19 cellular contexts compared by ENCODE assay signal in the genomic region with DNA sequence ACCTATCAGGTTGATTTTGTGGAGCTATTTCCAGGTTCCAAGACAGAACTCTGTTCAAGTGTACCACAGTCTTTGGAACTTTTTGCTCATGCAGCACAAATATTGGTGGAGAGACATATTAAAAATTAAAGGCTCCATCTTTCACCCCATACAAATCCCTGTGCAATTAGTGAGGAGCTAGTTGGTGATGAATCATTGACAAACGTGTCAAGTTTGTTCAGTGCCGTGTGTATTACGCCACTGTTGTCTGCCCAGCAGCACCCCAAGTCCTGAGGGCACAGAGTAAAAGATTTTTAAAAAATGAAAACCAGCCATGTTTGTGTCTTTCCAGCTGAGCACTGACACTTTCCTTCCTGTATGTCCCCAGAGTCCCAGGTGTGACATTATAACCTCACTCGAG. TPM values are rescaled to one million over a fixed set of nuclear protein-coding genes. Genes with fewer than 3 reads are reported as not detected.
DNase-seq lines count a peak whose midpoint lies in the region; ATAC-seq, FAIRE-seq and TF ChIP-seq lines count a peak whose summit lies in the region.
"Had no signal": no experiment of that assay in that cellular context is flagged by ENCODE, and none has a peak within 500 bp of the region (broad histone marks: within the 10 kb centered on the region; RNA-seq: fewer than 3 reads in every experiment).

No MANE protein-coding gene starts in this region.

- H3K27ac Mint-ChIP-seq in MCF 10A (ENCODE audit: low read depth, unreplicated experiment) (no peak overlapping the region), mesothelial cell of epicardium (peak overlapping the region; percentile 67)
- H3K27ac Mint-ChIP-seq: CD8-positive, alpha-beta T cell; GM23338; HFFc6; IgD-negative memory B cell had no signal

- H3K9me3 Mint-ChIP-seq in MCF 10A (ENCODE audit: unreplicated experiment) (no peaks in the 10 kb centered on the region), mesothelial cell of epicardium (no peaks in the 10 kb centered on the region)
- H3K9me3 Mint-ChIP-seq: CD8-positive, alpha-beta T cell; GM23338; HFFc6; IgD-negative memory B cell had no signal

- POLR2A ChIA-PET in MCF 10A (lab: Yijun Ruan, JAX): interaction anchor here (0.7 to 2.4 kb wide), 6 partner anchors 9 to 343 kb away, joined by 3 to 23 read pairs (median 7); partner anchors contain the start of genes ATOH8 and PTCD3

- no peak overlapping the region for H3K27ac ChIP-seq in mammary epithelial cell (ENCODE audit: insufficient read depth, low read depth, low read length)
- H3K27ac ChIP-seq in substantia nigra (ENCODE audit: low read depth, low read length, poor library complexity, severe bottlenecking): no peak overlapping the region
- H3K27ac ChIP-seq: 22Rv1; BLaER1 treated with 17β-estradiol and CSF1 and Interleukin-3, amounts not matched to agents 10 nM and 100 nM had no signal

- BruUV-seq in MCF 10A (replicated peaks; lab: Mats Ljungman, UMichigan): no TSS peak
- BruUV-seq in mammary epithelial cell (replicated peaks; lab: Mats Ljungman, UMichigan): no TSS peak

- no peak for FAIRE-seq in bronchial epithelial cell (lab: Jason Lieb, UNC)
- FAIRE-seq: GM19239 had no signal

- no peaks in the 10 kb centered on the region for H4K20me1 ChIP-seq in mammary epithelial cell (ENCODE audit: insufficient read depth, low read length)

- no peaks in the 10 kb centered on the region for H3K4me1 ChIP-seq in mammary epithelial cell (ENCODE audit: insufficient read depth, low read length)

- H3K4me1 Mint-ChIP-seq in MCF 10A (ENCODE audit: insufficient read depth, unreplicated experiment) (peaks cover 12% of the 10 kb centered on the region), mesothelial cell of epicardium (peaks cover 41% of the 10 kb centered on the region)

- H3K36me3 ChIP-seq in mammary epithelial cell (ENCODE audit: insufficient read depth, low read length) (no peaks in the 10 kb centered on the region), bronchial epithelial cell (ENCODE audit: control insufficient read depth, insufficient read depth, low read length) (no peaks in the 10 kb centered on the region)
- H3K36me3 ChIP-seq: BLaER1 treated with 17β-estradiol and CSF1 and Interleukin-3, amounts not matched to agents 10 nM and 100 nM had no signal

- no peak for ATAC-seq in GM21619 (IDR thresholded peaks at IDR 0.05; ENCODE audit: unreplicated experiment)
- ATAC-seq: CD8-positive, alpha-beta T cell; GM23338; HCT116 had no signal

- H3K4me3 ChIP-seq in mammary epithelial cell (replicated peaks in 1 of 3; ENCODE audit: insufficient read depth in 1 of 3, low read depth in 2 of 3, low read length in 3 of 3) (no peak overlapping the region), bronchial epithelial cell (ENCODE audit: low read depth, low read length) (no peak overlapping the region)
- H3K4me3 ChIP-seq: BLaER1 treated with 17β-estradiol and CSF1 and Interleukin-3, amounts not matched to agents 10 nM and 100 nM; GM23338 had no signal

- no peak overlapping the region for H3K4me3 Mint-ChIP-seq in MCF 10A (ENCODE audit: unreplicated experiment)
- no peak overlapping the region for H3K4me3 Mint-ChIP-seq in mesothelial cell of epicardium
- H3K4me3 Mint-ChIP-seq: CD8-positive, alpha-beta T cell; GM23338; HFFc6 had no signal

- peak; percentile 33 for DNase-seq in MCF 10A (ENCODE audit: unreplicated experiment)
- DNase-seq in mammary epithelial cell: no peak
- peak; percentile 63 for DNase-seq in bronchial epithelial cell (ENCODE audit: low read depth)
- DNase-seq in mesothelial cell of epicardium (ENCODE audit: low spot score in 2 of 2, unreplicated experiment in 2 of 2): no peak
- DNase-seq in substantia nigra (lab: John Stamatoyannopoulos, UW): no peak
- no peak for DNase-seq in erythroblast (lab: John Stamatoyannopoulos, UW)
- no peak for DNase-seq in NOMO-1 treated with DMSO at 0.1 percent for 48 hours (lab: John Stamatoyannopoulos, UW; ENCODE audit: unreplicated experiment)
- DNase-seq: Calu3; CD8-positive, alpha-beta T cell; GF-D8; H7; HFFc6 had no signal

- CTCF ChIA-PET in MCF 10A (lab: Yijun Ruan, JAX): interaction anchor here (1.0 to 3.5 kb wide), 6 partner anchors 8 to 83 kb away, joined by 3 to 32 read pairs (median 5); no protein-coding TSS in a partner anchor
- CTCF ChIA-PET in mammary epithelial cell (lab: Charles Lee; ENCODE audit: low non-redundant PET): interaction anchor here (0.7 kb wide), 1 partner anchor 35 kb away, joined by 8 read pairs; no protein-coding TSS in a partner anchor

- no peaks in the 10 kb centered on the region for H3K79me2 ChIP-seq in mammary epithelial cell (ENCODE audit: insufficient read depth, low read length)

- peaks cover 31% of the 10 kb centered on the region for H3K27me3 ChIP-seq in mammary epithelial cell (ENCODE audit: insufficient read depth, low read length)
- H3K27me3 ChIP-seq in bronchial epithelial cell (ENCODE audit: control insufficient read depth, insufficient read depth, low read length): peaks cover 45% of the 10 kb centered on the region

- WGBS in mammary epithelial cell (ENCODE audit: low coverage, missing lambda C conversion rate): 32% methylated on average over 4 of the region's 4 CpGs

- intact Hi-C loops in MCF 10A (cut with micrococcal nuclease) (no loop called here), mammary epithelial cell (cut with micrococcal nuclease) (no loop called here)

- H3K36me3 Mint-ChIP-seq in MCF 10A (ENCODE audit: insufficient read depth, unreplicated experiment) (no peaks in the 10 kb centered on the region), mesothelial cell of epicardium (no peaks in the 10 kb centered on the region)
- H3K36me3 Mint-ChIP-seq: CD8-positive, alpha-beta T cell had no signal

- TF ChIP-seq CTCF in MCF 10A (IDR thresholded peaks at IDR 0.05; ENCODE audit: unreplicated experiment) (no peak), mammary epithelial cell (conservative IDR thresholded peaks at IDR 0.05 in 1 of 2, IDR thresholded peaks at IDR 0.05 in 1 of 2; ENCODE audit: extremely low read depth in 1 of 2, insufficient read depth in 1 of 2, low read depth in 1 of 2, low read length in 2 of 2) (no peak), bronchial epithelial cell (IDR thresholded peaks at IDR 0.05; ENCODE audit: insufficient read depth, low read length, severe bottlenecking) (no peak), mesothelial cell of epicardium (IDR thresholded peaks at IDR 0.05; ENCODE audit: unreplicated experiment) (no peak)

- no peak overlapping the region for H2AFZ ChIP-seq in mammary epithelial cell (ENCODE audit: low read depth, low read length)
- H2AFZ ChIP-seq: GM23338 had no signal

- dilution Hi-C loops in mammary epithelial cell (cut with HindIII; ENCODE audit: low sequenced_read_pairs): no loop called here

- no peak overlapping the region for H3K4me2 ChIP-seq in mammary epithelial cell (ENCODE audit: insufficient read depth, low read depth, low read length)
- H3K4me2 ChIP-seq: GM23338 had no signal

- in situ Hi-C loops in mammary epithelial cell (cut with MboI; ENCODE audit: low sequenced_read_pairs in 2 of 2): no loop called here

- TF ChIP-seq POLR2A in erythroblast (IDR thresholded peaks at IDR 0.05; ENCODE audit: low read length): no peak

- H3K9me3 ChIP-seq in mammary epithelial cell (replicated peaks; ENCODE audit: insufficient read depth, low read length): no peaks in the 10 kb centered on the region
- H3K9me3 ChIP-seq: BLaER1 treated with 17β-estradiol and CSF1 and Interleukin-3, amounts not matched to agents 10 nM and 100 nM had no signal

- no peak overlapping the region for H3K9ac ChIP-seq in mammary epithelial cell (ENCODE audit: insufficient read depth, low read length)
- H3K9ac ChIP-seq: BLaER1 treated with 17β-estradiol and CSF1 and Interleukin-3, amounts not matched to agents 10 nM and 100 nM had no signal

- H3K27me3 Mint-ChIP-seq in MCF 10A (ENCODE audit: insufficient read depth, unreplicated experiment) (peaks cover 13% of the 10 kb centered on the region), mesothelial cell of epicardium (ENCODE audit: low read depth) (no peaks in the 10 kb centered on the region)

RNA-seq across cellular contexts. Expression of gene ATOH8, which starts 9.3 kb away (rescaled TPM):
- total RNA-seq in MCF 10A (2022) (0.72 and 1.2 TPM in 2 replicates), mammary epithelial cell (not detected), bronchial epithelial cell (0.79 TPM in 1 of 2 replicates, not detected in the other), mesothelial cell of epicardium (12.6 to 13.8 TPM (median 12.7 TPM) in 3 replicates)
- not detected for polyA plus RNA-seq in mammary epithelial cell
- not detected for polyA minus RNA-seq in mammary epithelial cell
- polyA plus RNA-seq: IgD-negative memory B cell had no signal

Comparison
In these comparisons a context has a peak if more than half of its experiments do, and no peak if none do; other contexts are left out.
1. DNase-seq: peak in MCF 10A (single experiment) and bronchial epithelial cell (single experiment); none in mammary epithelial cell (single experiment), mesothelial cell of epicardium (0 of 2), substantia nigra (0 of 49), erythroblast (0 of 2) and NOMO-1 treated with DMSO at 0.1 percent for 48 hours (single experiment).